15 cellular contexts compared by ENCODE assay signal in genomic region chr3:144687862-144688261, GRCh38.
A peak's percentile ranks its signal among the peaks of the same experiment; 100 is the strongest.
DNase-seq lines count a peak whose midpoint lies in the region; ATAC-seq, FAIRE-seq and TF ChIP-seq lines count a peak whose summit lies in the region.
"Had no signal": no experiment of that assay in that cellular context is flagged by ENCODE, and none has a peak within 500 bp of the region (broad histone marks: within the 10 kb centered on the region; RNA-seq: fewer than 3 reads in every experiment).

No MANE protein-coding gene starts in this region.

- H4K5ac ChIP-seq in mesendoderm (ENCODE audit: low read length), result no peak overlapping the region

- no peaks in the 10 kb centered on the region for H4K20me1 ChIP-seq in Karpas-422 (ENCODE audit: insufficient read depth, low read depth, low read length)

- H3K9me3 ChIP-seq in Karpas-422 (ENCODE audit: low read length) (no peaks in the 10 kb centered on the region), spleen (no peaks in the 10 kb centered on the region)

- H3K36me3 ChIP-seq in Karpas-422 (ENCODE audit: insufficient read depth, low read length), result no peaks in the 10 kb centered on the region
- H3K36me3 ChIP-seq in mesendoderm (ENCODE audit: control insufficient read depth, insufficient read depth, low read length), result no peaks in the 10 kb centered on the region
- no peaks in the 10 kb centered on the region for H3K36me3 ChIP-seq in spleen
- H3K36me3 ChIP-seq: adrenal gland had no signal

- H3K18ac ChIP-seq in mesendoderm (ENCODE audit: low read length), result no peak overlapping the region

- no peak for TF ChIP-seq POLR2A in spleen (IDR thresholded peaks at IDR 0.05)

- DNase-seq in Karpas-422, result peak; percentile 70
- DNase-seq in WTC11 (ENCODE audit: low spot score), result peak; percentile 47
- DNase-seq in mesendoderm, result peak; percentile 38
- no peak for DNase-seq in SKM-1 treated with dmso at 0.1 percent for 144 hours (lab: John Stamatoyannopoulos, UW; ENCODE audit: unreplicated experiment)
- no peak for DNase-seq in frontal cortex (ENCODE audit: low spot score in 2 of 2)
- no peak for DNase-seq in spleen
- DNase-seq: activated CD4-positive, alpha-beta T cell treated with anti-CD3 and anti-CD28 coated beads for 4 hours; activated T-cell treated with anti-CD3 and anti-CD28 coated beads, Interleukin-2, amount 50 U/mL, for 24 hours; adrenal gland; CD8-positive, alpha-beta memory T cell; cortex of kidney; midbrain; PC-9; T-helper 2 cell had no signal

- no peak overlapping the region for H2AFZ ChIP-seq in Karpas-422 (ENCODE audit: low read length)
- H2AFZ ChIP-seq: PC-9 had no signal

- H3K23ac ChIP-seq in mesendoderm (ENCODE audit: low read length), result no peak overlapping the region

- peak; percentile 29; the same call in 1 of the 2 replicates for TF ChIP-seq CTCF in GM12874 (IDR thresholded peaks at IDR 0.05; ENCODE audit: insufficient read depth, low read depth, low read length)
- peak; percentile 51; the same call in 1 of the 2 replicates for TF ChIP-seq CTCF in WTC11 (IDR thresholded peaks at IDR 0.05)
- no peak for TF ChIP-seq CTCF in spleen (IDR thresholded peaks at IDR 0.05 in 8 of 11, conservative IDR thresholded peaks at IDR 0.05 in 3 of 11)

- H3K4me3 ChIP-seq in Karpas-422 (ENCODE audit: low read length) (no peak overlapping the region), mesendoderm (ENCODE audit: low read length) (no peak overlapping the region), spleen (no peak overlapping the region)
- H3K4me3 ChIP-seq: adrenal gland, PC-9 had no signal

- peaks cover 19% of the 10 kb centered on the region for H3K9me3 Mint-ChIP-seq in WTC11
- H3K9me3 Mint-ChIP-seq: activated T-cell treated with anti-CD3 and anti-CD28 coated beads, Interleukin-2, amount 50 U/mL, for 24 hours had no signal

- FAIRE-seq in frontal cortex (lab: Jason Lieb, UNC), result no peak

- no peaks in the 10 kb centered on the region for H3K27me3 ChIP-seq in Karpas-422 (ENCODE audit: low read length)
- H3K27me3 ChIP-seq in mesendoderm (ENCODE audit: insufficient read depth, low read length, poor library complexity), result no peaks in the 10 kb centered on the region
- H3K27me3 ChIP-seq in spleen (replicated peaks in 1 of 7), result no peaks in the 10 kb centered on the region
- H3K27me3 ChIP-seq: adrenal gland had no signal

- no peak overlapping the region for H3K4me2 ChIP-seq in Karpas-422 (ENCODE audit: low read depth, low read length, poor library complexity, severe bottlenecking)
- H3K4me2 ChIP-seq in mesendoderm (ENCODE audit: low read length), result no peak overlapping the region
- H3K4me2 ChIP-seq: PC-9 had no signal

- no peaks in the 10 kb centered on the region; the same call in 1 of the 2 replicates for H3K9me2 ChIP-seq in Karpas-422 (replicated peaks; ENCODE audit: insufficient read depth, low read length)

- no peak overlapping the region for H2BK15ac ChIP-seq in mesendoderm (replicated peaks; ENCODE audit: low read depth)

- H3K79me1 ChIP-seq in mesendoderm (ENCODE audit: low read length), result no peaks in the 10 kb centered on the region

- H3K4me3 Mint-ChIP-seq in WTC11, result no peak overlapping the region
- H3K4me3 Mint-ChIP-seq: activated T-cell treated with anti-CD3 and anti-CD28 coated beads, Interleukin-2, amount 50 U/mL, for 24 hours; CD8-positive, alpha-beta memory T cell had no signal

- no peak overlapping the region for H3K4ac ChIP-seq in mesendoderm (ENCODE audit: low read depth, low read length)

- H3K4me1 ChIP-seq in Karpas-422 (ENCODE audit: low read length) (no peaks in the 10 kb centered on the region), mesendoderm (ENCODE audit: control insufficient read depth, low read depth, low read length) (no peaks in the 10 kb centered on the region), spleen (no peaks in the 10 kb centered on the region)
- H3K4me1 ChIP-seq: adrenal gland had no signal

- H3K9ac ChIP-seq in Karpas-422 (ENCODE audit: low read length), result no peak overlapping the region
- no peak overlapping the region for H3K9ac ChIP-seq in mesendoderm (ENCODE audit: low read length)

- H3K27ac ChIP-seq in Karpas-422 (ENCODE audit: low read length), result no peak overlapping the region
- H3K27ac ChIP-seq in mesendoderm (ENCODE audit: low read depth, low read length), result no peak overlapping the region
- H3K27ac ChIP-seq in spleen, result no peak overlapping the region
- H3K27ac ChIP-seq: adrenal gland, PC-9 had no signal

- no peaks in the 10 kb centered on the region for H3K79me2 ChIP-seq in Karpas-422 (ENCODE audit: low read length)
- no peaks in the 10 kb centered on the region for H3K79me2 ChIP-seq in mesendoderm (ENCODE audit: control insufficient read depth, insufficient read depth, low read length)

- no peak overlapping the region for H3K56ac ChIP-seq in mesendoderm (ENCODE audit: low read length)

- no peak overlapping the region for H2BK120ac ChIP-seq in mesendoderm (ENCODE audit: low read depth, low read length)

- POLR2A ChIA-PET in WTC11 (lab: Charles Lee), result interaction anchor here (0.7 kb wide), 1 partner anchor 183 kb away, joined by 3 read pairs; no protein-coding TSS in a partner anchor

- no peak overlapping the region for H3K27ac Mint-ChIP-seq in WTC11
- H3K27ac Mint-ChIP-seq: activated T-cell treated with anti-CD3 and anti-CD28 coated beads, Interleukin-2, amount 50 U/mL, for 24 hours; CD8-positive, alpha-beta memory T cell had no signal

- H2AK5ac ChIP-seq in mesendoderm (ENCODE audit: low read length), result no peak overlapping the region

- H3K4me1 Mint-ChIP-seq in WTC11, result peaks cover 19% of the 10 kb centered on the region
- H3K4me1 Mint-ChIP-seq: CD8-positive, alpha-beta memory T cell had no signal

- H3K27me3 Mint-ChIP-seq in WTC11 (ENCODE audit: low read depth), result no peaks in the 10 kb centered on the region
- H3K27me3 Mint-ChIP-seq: activated T-cell treated with anti-CD3 and anti-CD28 coated beads, Interleukin-2, amount 50 U/mL, for 24 hours; CD8-positive, alpha-beta memory T cell had no signal

- CTCF ChIA-PET in WTC11 (lab: Charles Lee), result interaction anchor here (0.6 to 1.1 kb wide), 6 partner anchors 14 to 717 kb away, joined by 3 to 4 read pairs (median 3); partner anchors contain the start of gene DIPK2A

- intact Hi-C loops in spleen (cut with DNase I; ENCODE audit: low total_unique reads), result no loop called here

- H2BK5ac ChIP-seq in mesendoderm (ENCODE audit: low read length), result no peak overlapping the region

- no peak overlapping the region for H4K8ac ChIP-seq in mesendoderm (ENCODE audit: low read depth, low read length)

- H3K36me3 Mint-ChIP-seq in WTC11, result peaks cover 18% of the 10 kb centered on the region
- H3K36me3 Mint-ChIP-seq: CD8-positive, alpha-beta memory T cell had no signal

- no CpG with 5 or more reads among the region's 4 CpGs for WGBS in mesendoderm (ENCODE audit: extremely low coverage, insufficient coverage, low lambda C conversion rate)
- WGBS in spleen, 5 donors, result 69 to 88% (median 83%) methylated on average over 4 of the region's 4 CpGs

- ATAC-seq in WTC11, result peak; percentile 84

TF ChIP-seq in WTC11, 78 proteins besides CTCF, POLR2A, EP300 and RAD21 (continues in another document):
- no peak for TF ChIP-seq FOXK1 (CRISPR knock-in tag; IDR thresholded peaks at IDR 0.05)
- TF ChIP-seq PRRX2 (CRISPR knock-in tag; IDR thresholded peaks at IDR 0.05), result no peak
- no peak for TF ChIP-seq ZBTB21 (CRISPR knock-in tag; IDR thresholded peaks at IDR 0.05; ENCODE audit: borderline replicate concordance)
- TF ChIP-seq, protein P1, sequence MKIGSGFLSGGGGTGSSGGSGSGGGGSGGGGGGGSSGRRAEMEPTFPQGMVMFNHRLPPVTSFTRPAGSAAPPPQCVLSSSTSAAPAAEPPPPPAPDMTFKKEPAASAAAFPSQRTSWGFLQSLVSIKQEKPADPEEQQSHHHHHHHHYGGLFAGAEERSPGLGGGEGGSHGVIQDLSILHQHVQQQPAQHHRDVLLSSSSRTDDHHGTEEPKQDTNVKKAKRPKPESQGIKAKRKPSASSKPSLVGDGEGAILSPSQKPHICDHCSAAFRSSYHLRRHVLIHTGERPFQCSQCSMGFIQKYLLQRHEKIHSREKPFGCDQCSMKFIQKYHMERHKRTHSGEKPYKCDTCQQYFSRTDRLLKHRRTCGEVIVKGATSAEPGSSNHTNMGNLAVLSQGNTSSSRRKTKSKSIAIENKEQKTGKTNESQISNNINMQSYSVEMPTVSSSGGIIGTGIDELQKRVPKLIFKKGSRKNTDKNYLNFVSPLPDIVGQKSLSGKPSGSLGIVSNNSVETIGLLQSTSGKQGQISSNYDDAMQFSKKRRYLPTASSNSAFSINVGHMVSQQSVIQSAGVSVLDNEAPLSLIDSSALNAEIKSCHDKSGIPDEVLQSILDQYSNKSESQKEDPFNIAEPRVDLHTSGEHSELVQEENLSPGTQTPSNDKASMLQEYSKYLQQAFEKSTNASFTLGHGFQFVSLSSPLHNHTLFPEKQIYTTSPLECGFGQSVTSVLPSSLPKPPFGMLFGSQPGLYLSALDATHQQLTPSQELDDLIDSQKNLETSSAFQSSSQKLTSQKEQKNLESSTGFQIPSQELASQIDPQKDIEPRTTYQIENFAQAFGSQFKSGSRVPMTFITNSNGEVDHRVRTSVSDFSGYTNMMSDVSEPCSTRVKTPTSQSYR (CRISPR knock-in tag; IDR thresholded peaks at IDR 0.05), result no peak
- no peak for TF ChIP-seq ESRRA (CRISPR knock-in tag; IDR thresholded peaks at IDR 0.05; ENCODE audit: borderline replicate concordance)
- no peak for TF ChIP-seq ZNF317 (CRISPR knock-in tag; IDR thresholded peaks at IDR 0.05; ENCODE audit: borderline replicate concordance, low read depth)
- TF ChIP-seq, protein P2, sequence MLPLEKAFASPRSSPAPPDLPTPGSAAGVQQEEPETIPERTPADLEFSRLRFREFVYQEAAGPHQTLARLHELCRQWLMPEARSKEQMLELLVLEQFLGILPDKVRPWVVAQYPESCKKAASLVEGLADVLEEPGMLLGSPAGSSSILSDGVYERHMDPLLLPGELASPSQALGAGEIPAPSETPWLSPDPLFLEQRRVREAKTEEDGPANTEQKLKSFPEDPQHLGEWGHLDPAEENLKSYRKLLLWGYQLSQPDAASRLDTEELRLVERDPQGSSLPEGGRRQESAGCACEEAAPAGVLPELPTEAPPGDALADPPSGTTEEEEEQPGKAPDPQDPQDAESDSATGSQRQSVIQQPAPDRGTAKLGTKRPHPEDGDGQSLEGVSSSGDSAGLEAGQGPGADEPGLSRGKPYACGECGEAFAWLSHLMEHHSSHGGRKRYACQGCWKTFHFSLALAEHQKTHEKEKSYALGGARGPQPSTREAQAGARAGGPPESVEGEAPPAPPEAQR (CRISPR knock-in tag; IDR thresholded peaks at IDR 0.05), result no peak
- no peak for TF ChIP-seq NR2C2 (CRISPR knock-in tag; IDR thresholded peaks at IDR 0.05)
- no peak for TF ChIP-seq IRF2 (CRISPR knock-in tag; IDR thresholded peaks at IDR 0.05; ENCODE audit: borderline replicate concordance, low read depth)

Comparison
In these comparisons a context has a peak if more than half of its experiments do, and no peak if none do; other contexts are left out.
1. CTCF ChIP-seq: peak in GM12874 (single experiment) and WTC11 (single experiment); none in spleen (0 of 11).
2. DNase-seq: peak in Karpas-422 (single experiment), WTC11 (single experiment) and mesendoderm (single experiment); none in SKM-1 treated with dmso at 0.1 percent for 144 hours (single experiment), frontal cortex (0 of 2) and spleen (single experiment).